ENCODE assay signal across 11 cellular contexts in genomic region chr2:191638802-191639172, GRCh38. TPM values are rescaled to one million over a fixed set of nuclear protein-coding genes. Genes with fewer than 3 reads are reported as not detected.
DNase-seq lines count a peak whose midpoint lies in the region; ATAC-seq and TF ChIP-seq lines count a peak whose summit lies in the region.
"Had no signal": no experiment of that assay in that cellular context is flagged by ENCODE, and none has a peak within 500 bp of the region (broad histone marks: within the 10 kb centered on the region; RNA-seq: fewer than 3 reads in every experiment).

No MANE protein-coding gene starts in this region.

- H3K9me3 ChIP-seq in CD4-positive, CD25-positive, alpha-beta regulatory T cell (ENCODE audit: control insufficient read depth in 2 of 2, low read length in 2 of 2) = no peaks in the 10 kb centered on the region
- H3K9me3 ChIP-seq in SJSA1 (replicated peaks) (no peaks in the 10 kb centered on the region), lower lobe of right lung (no peaks in the 10 kb centered on the region), ascending aorta (no peaks in the 10 kb centered on the region)

- H3K36me3 ChIP-seq in CD4-positive, CD25-positive, alpha-beta regulatory T cell (ENCODE audit: control insufficient read depth, insufficient read depth, low read length) = no peaks in the 10 kb centered on the region
- H3K36me3 ChIP-seq in SJSA1 (no peaks in the 10 kb centered on the region), lower lobe of right lung (no peaks in the 10 kb centered on the region), ascending aorta (no peaks in the 10 kb centered on the region)

- H3K36me3 Mint-ChIP-seq in CD4-positive, CD25-positive, alpha-beta regulatory T cell = no peaks in the 10 kb centered on the region
- H3K36me3 Mint-ChIP-seq in chondrocyte (ENCODE audit: low read depth) = no peaks in the 10 kb centered on the region

- no peaks in the 10 kb centered on the region for H3K27me3 ChIP-seq in CD4-positive, CD25-positive, alpha-beta regulatory T cell (ENCODE audit: control insufficient read depth, insufficient read depth, low read length)
- H3K27me3 ChIP-seq in SJSA1 (replicated peaks) (no peaks in the 10 kb centered on the region), lower lobe of right lung (ENCODE audit: low read depth) (no peaks in the 10 kb centered on the region), ascending aorta (no peaks in the 10 kb centered on the region)
- H3K27me3 ChIP-seq: foreskin keratinocyte had no signal

- H3K4me1 ChIP-seq in CD4-positive, CD25-positive, alpha-beta regulatory T cell (ENCODE audit: control insufficient read depth, insufficient read depth, low read length, poor library complexity, severe bottlenecking) = peaks cover 41% of the 10 kb centered on the region
- peaks cover 54% of the 10 kb centered on the region for H3K4me1 ChIP-seq in SJSA1 (replicated peaks)
- H3K4me1 ChIP-seq in lower lobe of right lung = peaks cover 28% of the 10 kb centered on the region
- peaks cover 0 to 12% of the 10 kb centered on the region in 2 donors for H3K4me1 ChIP-seq in ascending aorta

- ATAC-seq in CD4-positive, CD25-positive, alpha-beta regulatory T cell (ENCODE audit: low read depth in 2 of 2) = no peak
- ATAC-seq in GM19463 (IDR thresholded peaks at IDR 0.05; ENCODE audit: unreplicated experiment) (peak; percentile 24), lower lobe of right lung (no peak)

- peak overlapping the region in 3 of 4 donors; percentile 56 to 63 (median 60) for H3K4me3 Mint-ChIP-seq in CD4-positive, CD25-positive, alpha-beta regulatory T cell
- no peak overlapping the region for H3K4me3 Mint-ChIP-seq in chondrocyte (ENCODE audit: unreplicated experiment)
- H3K4me3 Mint-ChIP-seq: central memory CD8-positive, alpha-beta T cell had no signal

- intact Hi-C loops in lower lobe of right lung (cut with DNase I) = no loop called here
- intact Hi-C loops in ascending aorta (cut with DNase I) = no loop called here

- peak overlapping the region; percentile 75 to 98 (median 89) for H3K27ac Mint-ChIP-seq in CD4-positive, CD25-positive, alpha-beta regulatory T cell
- H3K27ac Mint-ChIP-seq in chondrocyte (ENCODE audit: unreplicated experiment) = no peak overlapping the region

- H3K9me3 Mint-ChIP-seq in CD4-positive, CD25-positive, alpha-beta regulatory T cell = no peaks in the 10 kb centered on the region
- no peaks in the 10 kb centered on the region for H3K9me3 Mint-ChIP-seq in chondrocyte (ENCODE audit: low read depth)
- H3K9me3 Mint-ChIP-seq: central memory CD8-positive, alpha-beta T cell had no signal

- peaks cover 45 to 70% (median 56%) of the 10 kb centered on the region in 4 donors for H3K4me1 Mint-ChIP-seq in CD4-positive, CD25-positive, alpha-beta regulatory T cell
- H3K4me1 Mint-ChIP-seq in chondrocyte (ENCODE audit: low read depth) = peaks cover 33% of the 10 kb centered on the region

- H3K27me3 Mint-ChIP-seq in CD4-positive, CD25-positive, alpha-beta regulatory T cell = no peaks in the 10 kb centered on the region
- H3K27me3 Mint-ChIP-seq in chondrocyte (ENCODE audit: low read depth) = no peaks in the 10 kb centered on the region
- H3K27me3 Mint-ChIP-seq: central memory CD8-positive, alpha-beta T cell had no signal

- peak overlapping the region; percentile 63 for H3K27ac ChIP-seq in CD4-positive, CD25-positive, alpha-beta regulatory T cell (ENCODE audit: insufficient read depth, low read length, poor library complexity, severe bottlenecking)
- H3K27ac ChIP-seq in SJSA1 = peak overlapping the region; percentile 99
- H3K27ac ChIP-seq in lower lobe of right lung = peak overlapping the region; percentile 56
- H3K27ac ChIP-seq in ascending aorta = peak overlapping the region in 1 of 2 donors; percentile 22
- H3K27ac ChIP-seq: foreskin keratinocyte had no signal

- TF ChIP-seq CTCF in lower lobe of right lung (IDR thresholded peaks at IDR 0.05) = no peak
- no peak for TF ChIP-seq CTCF in ascending aorta (IDR thresholded peaks at IDR 0.05)
- no peak for TF ChIP-seq CTCF in chondrocyte (IDR thresholded peaks at IDR 0.05)

- DNase-seq in CD4-positive, CD25-positive, alpha-beta regulatory T cell = no peak
- no peak for DNase-seq in SJSA1 (ENCODE audit: low read depth in 1 of 2, low spot score in 2 of 2)
- no peak for DNase-seq in lower lobe of right lung
- DNase-seq in epidermal melanocyte (ENCODE audit: insufficient read length, low spot score) = no peak
- DNase-seq in ascending aorta (ENCODE audit: low spot score in 2 of 2) = no peak
- DNase-seq in chondrocyte (ENCODE audit: low spot score) = no peak
- no peak for DNase-seq in activated CD8-positive, alpha-beta memory T cell treated with anti-CD3 and anti-CD28 coated beads, Interleukin-2, amount 50 U/mL, for 4 hours
- DNase-seq: activated T-cell treated with anti-CD3 and anti-CD28 coated beads for 4 hours, foreskin keratinocyte had no signal

- H3K4me3 ChIP-seq in CD4-positive, CD25-positive, alpha-beta regulatory T cell (ENCODE audit: low read depth, low read length) = peak overlapping the region; percentile 56
- H3K4me3 ChIP-seq in SJSA1 = no peak overlapping the region
- H3K4me3 ChIP-seq in lower lobe of right lung = no peak overlapping the region
- no peak overlapping the region for H3K4me3 ChIP-seq in ascending aorta

RNA-seq across cellular contexts. Expression of gene NABP1, which starts 39.1 kb away (rescaled TPM):
- 170 TPM for total RNA-seq in CD4-positive, CD25-positive, alpha-beta regulatory T cell
- 10 to 100 TPM; 23.2 to 28.7 (median 26.4) TPM for polyA plus RNA-seq in CD4-positive, CD25-positive, alpha-beta regulatory T cell
- 43.9 and 73.8 TPM in 2 replicates for total RNA-seq in SJSA1 (2014; rRNA removed; shearing (Covaris generic))
- total RNA-seq in lower lobe of right lung = 48.6 TPM
- 38.5 TPM for total RNA-seq in ascending aorta
- 16.1 to 18.5 TPM (median 17.5 TPM) in 3 replicates for total RNA-seq in chondrocyte
